In genomic region chr1:119141020-119141424, GRCh38 we compare ENCODE assay signal across 8 cellular contexts. TPM values are rescaled to one million over a fixed set of nuclear protein-coding genes. Genes with fewer than 3 reads are reported as not detected.
DNase-seq lines count a peak whose midpoint lies in the region; ATAC-seq and TF ChIP-seq lines count a peak whose summit lies in the region.

No MANE protein-coding gene starts in this region.

- peaks cover 23% of the 10 kb centered on the region for H3K36me3 Mint-ChIP-seq in activated naive CD4-positive, alpha-beta T cell treated with anti-CD3 and anti-CD28 coated beads for 36 hours (ENCODE audit: low read depth)

- H3K27me3 ChIP-seq in OCI-LY1 (ENCODE audit: insufficient read depth, low read length) (no peaks in the 10 kb centered on the region), right cardiac atrium (ENCODE audit: control insufficient read depth, insufficient read depth) (no peaks in the 10 kb centered on the region)

- CTCF ChIA-PET in activated naive CD4-positive, alpha-beta T cell treated with anti-CD3 and anti-CD28 coated beads for 36 hours (lab: Charles Lee) = interaction anchor here (1.2 to 1.3 kb wide), 2 partner anchors 10 to 20 kb away, joined by 3 to 4 read pairs; no protein-coding TSS in a partner anchor

- no peaks in the 10 kb centered on the region for H4K20me1 ChIP-seq in OCI-LY1 (ENCODE audit: insufficient read depth, low read length)

- H3K9me3 ChIP-seq in OCI-LY1 (ENCODE audit: low read length) (no peaks in the 10 kb centered on the region), right cardiac atrium (ENCODE audit: control insufficient read depth, low read length) (no peaks in the 10 kb centered on the region)

- H3K27ac Mint-ChIP-seq in activated naive CD4-positive, alpha-beta T cell treated with anti-CD3 and anti-CD28 coated beads for 36 hours = no peak overlapping the region

- H2AFZ ChIP-seq in OCI-LY1 (ENCODE audit: low read length) = no peak overlapping the region

- H3K36me3 ChIP-seq in OCI-LY1 (ENCODE audit: insufficient read depth, low read length) = no peaks in the 10 kb centered on the region

- H3F3A ChIP-seq in OCI-LY1 (ENCODE audit: insufficient read depth, low read length) = no peaks in the 10 kb centered on the region

- H3K4me3 Mint-ChIP-seq in activated naive CD4-positive, alpha-beta T cell treated with anti-CD3 and anti-CD28 coated beads for 36 hours = no peak overlapping the region

- no peaks in the 10 kb centered on the region for H3K27me3 Mint-ChIP-seq in activated naive CD4-positive, alpha-beta T cell treated with anti-CD3 and anti-CD28 coated beads for 36 hours (ENCODE audit: low read depth)

- WGBS in right cardiac atrium = 51% methylated on average over 11 of the region's 11 CpGs

- TF ChIP-seq CTCF in OCI-LY1 (IDR thresholded peaks at IDR 0.05; ENCODE audit: low read length) = peak; percentile 60

- ATAC-seq in right cardiac atrium (peak in 1 of 2 donors; percentile 1), GM18520 (IDR thresholded peaks at IDR 0.05; ENCODE audit: unreplicated experiment) (no peak)

- intact Hi-C loops in activated naive CD4-positive, alpha-beta T cell treated with anti-CD3 and anti-CD28 coated beads for 36 hours (cut with micrococcal nuclease) = loop anchor here (2.0 to 5.0 kb wide), 8 partner anchors 136 to 1774 kb away; partner anchors contain the start of genes MAN1A2, SEC22B and TENT5C
- intact Hi-C loops in right cardiac atrium (cut with DNase I) = no loop called here

- H3K9me2 ChIP-seq in OCI-LY1 (ENCODE audit: low read depth, low read length) = no peaks in the 10 kb centered on the region

- H3K79me2 ChIP-seq in OCI-LY1 (ENCODE audit: insufficient read depth, low read length) = peaks cover 4% of the 10 kb centered on the region; the same call in 1 of the 2 replicates

- H3K9ac ChIP-seq in OCI-LY1 (ENCODE audit: low read length) = peak overlapping the region; percentile 82

- no peaks in the 10 kb centered on the region for H3K9me3 Mint-ChIP-seq in activated naive CD4-positive, alpha-beta T cell treated with anti-CD3 and anti-CD28 coated beads for 36 hours

- H3K4me3 ChIP-seq in OCI-LY1 (ENCODE audit: low read depth, low read length, poor library complexity, severe bottlenecking) = peak overlapping the region; percentile 71
- H3K4me3 ChIP-seq in right cardiac atrium (ENCODE audit: low read length) = peak overlapping the region; percentile 90

- H3K4me2 ChIP-seq in OCI-LY1 (ENCODE audit: low read length) = peak overlapping the region; percentile 92

- peak; percentile 63 for DNase-seq in NCI-H510A treated with DMSO at 0.1 percent for 48 hours (lab: John Stamatoyannopoulos, UW)
- no peak for DNase-seq in NCI-H510A (lab: John Stamatoyannopoulos, UW)
- DNase-seq in activated naive CD4-positive, alpha-beta T cell treated with anti-CD3 and anti-CD28 coated beads for 36 hours = peak; percentile 71
- DNase-seq in right cardiac atrium = peak in 2 of 3 donors; percentile 58 to 71
- peak; percentile 4 to 26 (median 20) for DNase-seq in stimulated activated CD4-positive, alpha-beta T cell treated with anti-CD3 and anti-CD28 coated beads, Interleukin-1b, Interleukin-23, amount 100 ng/mL, for 24 hours (ENCODE audit: low read depth in 4 of 4, low spot score in 1 of 4)
- DNase-seq in mucosa of gallbladder (ENCODE audit: low spot score) = no peak

- H3K4me1 Mint-ChIP-seq in activated naive CD4-positive, alpha-beta T cell treated with anti-CD3 and anti-CD28 coated beads for 36 hours (ENCODE audit: low read depth) = peaks cover 27% of the 10 kb centered on the region

- peak overlapping the region; percentile 81 for H3K27ac ChIP-seq in OCI-LY1 (ENCODE audit: low read depth, low read length, poor library complexity, severe bottlenecking)
- H3K27ac ChIP-seq in right cardiac atrium (ENCODE audit: low read length) = peak overlapping the region; percentile 100

- H3K4me1 ChIP-seq in OCI-LY1 (ENCODE audit: insufficient read depth, low read length, severe bottlenecking) (peaks cover 32% of the 10 kb centered on the region), right cardiac atrium (ENCODE audit: control insufficient read depth, insufficient read depth, low read length) (peaks cover 2% of the 10 kb centered on the region)

RNA-seq across cellular contexts. Expression of gene WARS2, which starts 0.6 kb away (rescaled TPM):
- 10 to 100 TPM; 28.3 to 30.0 TPM for total RNA-seq in activated naive CD4-positive, alpha-beta T cell treated with anti-CD3 and anti-CD28 coated beads for 36 hours
- total RNA-seq in right cardiac atrium (10 to 100 TPM in 3 of 4 donors, 1 to 10 TPM in 1; 9.9 to 12.8 (median 11.1) TPM), mucosa of gallbladder (11.3 TPM)
- polyA plus RNA-seq in right cardiac atrium = 5.2 TPM

Comparison
In these comparisons a context has a peak if more than half of its experiments do, and no peak if none do; other contexts are left out.
1. DNase-seq: peak in NCI-H510A treated with DMSO at 0.1 percent for 48 hours (single experiment), activated naive CD4-positive, alpha-beta T cell treated with anti-CD3 and anti-CD28 coated beads for 36 hours (single experiment), right cardiac atrium (2 of 3) and stimulated activated CD4-positive, alpha-beta T cell treated with anti-CD3 and anti-CD28 coated beads, Interleukin-1b, Interleukin-23, amount 100 ng/mL, for 24 hours (4 of 4); none in NCI-H510A (single experiment) and mucosa of gallbladder (single experiment).